15 cellular contexts compared by ENCODE assay signal in genomic region chr9:14018061-14018460, GRCh38.
DNase-seq lines count a peak whose midpoint lies in the region; TF ChIP-seq lines count a peak whose summit lies in the region.
"Had no signal": no experiment of that assay in that cellular context is flagged by ENCODE, and none has a peak within 500 bp of the region (broad histone marks: within the 10 kb centered on the region; RNA-seq: fewer than 3 reads in every experiment).

No MANE protein-coding gene starts in this region.

- no peaks in the 10 kb centered on the region for H3K9me3 ChIP-seq in stomach
- H3K9me3 ChIP-seq: BLaER1 treated with 17β-estradiol and CSF1 and Interleukin-3, amounts not matched to agents 10 nM and 100 nM; thoracic aorta had no signal

- H3K36me3 ChIP-seq in brain microvascular endothelial cell (replicated peaks) (no peaks in the 10 kb centered on the region), stomach (no peaks in the 10 kb centered on the region), H7 (replicated peaks; ENCODE audit: control insufficient read depth, insufficient read depth, low read length) (no peaks in the 10 kb centered on the region)
- H3K36me3 ChIP-seq: BLaER1 treated with 17β-estradiol and CSF1 and Interleukin-3, amounts not matched to agents 10 nM and 100 nM; thoracic aorta had no signal

- no peak for TF ChIP-seq EP300 in stomach (IDR thresholded peaks at IDR 0.05)

- peak; percentile 78 for DNase-seq in NCI-H226
- DNase-seq in brain microvascular endothelial cell, result peak; percentile 88
- peak; percentile 58 for DNase-seq in foreskin melanocyte
- peak; percentile 24 for DNase-seq in superior temporal gyrus (ENCODE audit: extremely low spot score)
- DNase-seq in NK-92 treated with Interleukin-12 subunit alpha and Interleukin-12 subunit beta, amount 100 ng/mL, for 24 hours (lab: John Stamatoyannopoulos, UW), result no peak
- DNase-seq in stomach, result no peak
- DNase-seq in H7, result no peak
- DNase-seq: activated CD4-positive, alpha-beta memory T cell treated with anti-CD3 and anti-CD28 coated beads for 36 hours; NCI-H1436 treated with DMSO at 0.1 percent for 48 hours; stimulated activated CD4-positive, alpha-beta T cell treated with anti-CD3 and anti-CD28 coated beads, Interleukin-1b, Interleukin-23, amount 100 ng/mL, for 48 hours had no signal

- TF ChIP-seq POLR2A in stomach (IDR thresholded peaks at IDR 0.05), result no peak

- intact Hi-C loops in stomach (cut with DNase I; ENCODE audit: low total_unique reads), result no loop called here

- in situ Hi-C loops in brain microvascular endothelial cell (cut with HindIII; ENCODE audit: low pct_ligation_motif_present, low sequenced_read_pairs), result no loop called here

- H3K27ac ChIP-seq in brain microvascular endothelial cell, result no peak overlapping the region
- no peak overlapping the region for H3K27ac ChIP-seq in stomach
- H3K27ac ChIP-seq: BLaER1 treated with 17β-estradiol and CSF1 and Interleukin-3, amounts not matched to agents 10 nM and 100 nM; coronary artery; KMS-11; thoracic aorta had no signal

- WGBS in stomach, 5 donors, result 20 to 37% (median 26%) methylated on average over 2 of the region's 2 CpGs

- H3K4me3 ChIP-seq in brain microvascular endothelial cell (ENCODE audit: low read depth, low read length) (no peak overlapping the region), stomach (no peak overlapping the region), H7 (ENCODE audit: insufficient read depth, low read depth, low read length) (no peak overlapping the region)
- H3K4me3 ChIP-seq: BLaER1 treated with 17β-estradiol and CSF1 and Interleukin-3, amounts not matched to agents 10 nM and 100 nM; coronary artery; lung; thoracic aorta had no signal

- H3K4me1 ChIP-seq in stomach, result no peaks in the 10 kb centered on the region

- H3K27me3 ChIP-seq in brain microvascular endothelial cell (replicated peaks), result no peaks in the 10 kb centered on the region
- H3K27me3 ChIP-seq in stomach, result no peaks in the 10 kb centered on the region
- no peaks in the 10 kb centered on the region for H3K27me3 ChIP-seq in H7 (ENCODE audit: control insufficient read depth, insufficient read depth, low read length)
- H3K27me3 ChIP-seq: BLaER1 treated with 17β-estradiol and CSF1 and Interleukin-3, amounts not matched to agents 10 nM and 100 nM had no signal

- TF ChIP-seq CTCF in brain microvascular endothelial cell (IDR thresholded peaks at IDR 0.05; ENCODE audit: low read depth, low read length, missing control alignments), result no peak
- no peak for TF ChIP-seq CTCF in stomach (IDR thresholded peaks at IDR 0.05)

Comparison
In these comparisons a context has a peak if more than half of its experiments do, and no peak if none do; other contexts are left out.
1. DNase-seq: peak in NCI-H226 (single experiment), brain microvascular endothelial cell (single experiment), foreskin melanocyte (single experiment) and superior temporal gyrus (single experiment); none in NK-92 treated with Interleukin-12 subunit alpha and Interleukin-12 subunit beta, amount 100 ng/mL, for 24 hours (single experiment), stomach (single experiment) and H7 (single experiment).